Comparison of ENCODE assay signal across 11 cellular contexts in genomic region chr15:95929232-95929846, GRCh38.
A peak's percentile ranks its signal among the peaks of the same experiment; 100 is the strongest.
DNase-seq lines count a peak whose midpoint lies in the region; ATAC-seq, FAIRE-seq and TF ChIP-seq lines count a peak whose summit lies in the region.
"Had no signal": no experiment of that assay in that cellular context is flagged by ENCODE, and none has a peak within 500 bp of the region (broad histone marks: within the 10 kb centered on the region; RNA-seq: fewer than 3 reads in every experiment).

No MANE protein-coding gene starts in this region.

- peaks cover 4% of the 10 kb centered on the region for H3K4me1 Mint-ChIP-seq in activated naive CD8-positive, alpha-beta T cell treated with anti-CD3 and anti-CD28 coated beads for 36 hours
- peaks cover 8% of the 10 kb centered on the region for H3K4me1 Mint-ChIP-seq in activated T-cell treated with anti-CD3 and anti-CD28 coated beads, Interleukin-2, amount 50 U/mL, for 4 hours (ENCODE audit: low read depth)
- no peaks in the 10 kb centered on the region for H3K4me1 Mint-ChIP-seq in Caco-2 (ENCODE audit: low read depth, unreplicated experiment)

- BruUV-seq in Caco-2 (replicated peaks; lab: Mats Ljungman, UMichigan): no TSS peak

- H3K36me3 ChIP-seq in HAP-1 (replicated peaks) (no peaks in the 10 kb centered on the region), Caco-2 (ENCODE audit: control insufficient read depth, insufficient read depth, low read length) (no peaks in the 10 kb centered on the region)

- H3K9me3 ChIP-seq in HAP-1 (no peaks in the 10 kb centered on the region), Caco-2 (no peaks in the 10 kb centered on the region)
- H3K9me3 ChIP-seq: mucosa of descending colon had no signal

- CTCF ChIA-PET in Caco-2 (lab: Charles Lee): no interaction called here

- H3K27me3 ChIP-seq in HL-60 (ENCODE audit: insufficient read depth, poor library complexity, severe bottlenecking) (no peaks in the 10 kb centered on the region), HAP-1 (ENCODE audit: low read depth) (no peaks in the 10 kb centered on the region), Caco-2 (replicated peaks; ENCODE audit: control insufficient read depth, insufficient read depth, low read length) (no peaks in the 10 kb centered on the region)

- ATAC-seq in GM21367 (IDR thresholded peaks at IDR 0.05; ENCODE audit: unreplicated experiment): peak; percentile 49
- no peak for ATAC-seq in activated T-cell treated with anti-CD3 and anti-CD28 coated beads, Interleukin-2, amount 50 U/mL, for 4 hours
- ATAC-seq: mucosa of descending colon had no signal

- no peak overlapping the region for H3K4me3 Mint-ChIP-seq in activated naive CD8-positive, alpha-beta T cell treated with anti-CD3 and anti-CD28 coated beads for 36 hours
- H3K4me3 Mint-ChIP-seq in activated T-cell treated with anti-CD3 and anti-CD28 coated beads, Interleukin-2, amount 50 U/mL, for 4 hours: no peak overlapping the region
- H3K4me3 Mint-ChIP-seq in Caco-2 (ENCODE audit: unreplicated experiment): no peak overlapping the region

- no peak for FAIRE-seq in RCC 7860 (lab: Jason Lieb, UNC)

- H3K4me3 ChIP-seq in HL-60 (replicated peaks; ENCODE audit: insufficient read depth, low read length) (no peak overlapping the region), HAP-1 (no peak overlapping the region), Caco-2 (ENCODE audit: low read depth, low read length) (no peak overlapping the region)
- H3K4me3 ChIP-seq: mucosa of descending colon had no signal

- POLR2A ChIA-PET in Caco-2 (lab: Charles Lee): no interaction called here

- H3K4me1 ChIP-seq in HAP-1 (no peaks in the 10 kb centered on the region), Caco-2 (no peaks in the 10 kb centered on the region)

- intact Hi-C loops in Caco-2 (cut with micrococcal nuclease; ENCODE audit: unreplicated experiment): no loop called here

- no peaks in the 10 kb centered on the region for H3K36me3 Mint-ChIP-seq in activated naive CD8-positive, alpha-beta T cell treated with anti-CD3 and anti-CD28 coated beads for 36 hours
- no peaks in the 10 kb centered on the region for H3K36me3 Mint-ChIP-seq in activated T-cell treated with anti-CD3 and anti-CD28 coated beads, Interleukin-2, amount 50 U/mL, for 4 hours (ENCODE audit: insufficient read depth)
- H3K36me3 Mint-ChIP-seq in Caco-2 (ENCODE audit: insufficient read depth, unreplicated experiment): no peaks in the 10 kb centered on the region

- H3K27me3 Mint-ChIP-seq in activated naive CD8-positive, alpha-beta T cell treated with anti-CD3 and anti-CD28 coated beads for 36 hours: no peaks in the 10 kb centered on the region
- H3K27me3 Mint-ChIP-seq in activated T-cell treated with anti-CD3 and anti-CD28 coated beads, Interleukin-2, amount 50 U/mL, for 4 hours (ENCODE audit: low read depth): no peaks in the 10 kb centered on the region
- H3K27me3 Mint-ChIP-seq in Caco-2 (ENCODE audit: insufficient read depth, unreplicated experiment): no peaks in the 10 kb centered on the region

- H3K27ac ChIP-seq in HL-60 (replicated peaks): peak overlapping the region; percentile 78
- H3K27ac ChIP-seq: VCaP had no signal

- peak; percentile 97 for DNase-seq in GF-D8 (lab: John Stamatoyannopoulos, UW)
- DNase-seq in HL-60 (ENCODE audit: low read depth in 1 of 2, low spot score in 1 of 2): peak; percentile 91 to 97
- peak; percentile 1 for DNase-seq in activated naive CD8-positive, alpha-beta T cell treated with anti-CD3 and anti-CD28 coated beads for 36 hours
- no peak for DNase-seq in HAP-1 (ENCODE audit: low spot score in 2 of 2)
- DNase-seq in activated T-cell treated with anti-CD3 and anti-CD28 coated beads, Interleukin-2, amount 50 U/mL, for 4 hours: no peak
- no peak for DNase-seq in RCC 7860 (ENCODE audit: low spot score)
- DNase-seq in Caco-2: no peak
- DNase-seq: DMS 273 treated with DMSO at 0.1 percent for 48 hours had no signal

- H3K27ac Mint-ChIP-seq in activated naive CD8-positive, alpha-beta T cell treated with anti-CD3 and anti-CD28 coated beads for 36 hours: no peak overlapping the region
- no peak overlapping the region for H3K27ac Mint-ChIP-seq in Caco-2 (ENCODE audit: unreplicated experiment)

- in situ Hi-C loops in HAP-1 (cut with MboI; ENCODE audit: low sequenced_read_pairs): no loop called here

- no peaks in the 10 kb centered on the region for H3K9me3 Mint-ChIP-seq in activated naive CD8-positive, alpha-beta T cell treated with anti-CD3 and anti-CD28 coated beads for 36 hours
- no peaks in the 10 kb centered on the region for H3K9me3 Mint-ChIP-seq in activated T-cell treated with anti-CD3 and anti-CD28 coated beads, Interleukin-2, amount 50 U/mL, for 4 hours
- no peaks in the 10 kb centered on the region for H3K9me3 Mint-ChIP-seq in Caco-2 (ENCODE audit: unreplicated experiment)

- no peak for TF ChIP-seq CTCF in HL-60 (IDR thresholded peaks at IDR 0.05; ENCODE audit: insufficient read depth, low read length)
- no peak for TF ChIP-seq CTCF in Caco-2 (IDR thresholded peaks at IDR 0.05; ENCODE audit: insufficient read depth in 1 of 2, low read depth in 1 of 2, low read length in 1 of 2, severe bottlenecking in 1 of 2, unreplicated experiment in 1 of 2)

Comparison
In these comparisons a context has a peak if more than half of its experiments do, and no peak if none do; other contexts are left out.
1. DNase-seq: peak in GF-D8 (single experiment), HL-60 (2 of 2) and activated naive CD8-positive, alpha-beta T cell treated with anti-CD3 and anti-CD28 coated beads for 36 hours (single experiment); none in HAP-1 (0 of 2), activated T-cell treated with anti-CD3 and anti-CD28 coated beads, Interleukin-2, amount 50 U/mL, for 4 hours (single experiment), RCC 7860 (single experiment) and Caco-2 (0 of 2).